ENCODE assay signal across 15 cellular contexts in the genomic region with DNA sequence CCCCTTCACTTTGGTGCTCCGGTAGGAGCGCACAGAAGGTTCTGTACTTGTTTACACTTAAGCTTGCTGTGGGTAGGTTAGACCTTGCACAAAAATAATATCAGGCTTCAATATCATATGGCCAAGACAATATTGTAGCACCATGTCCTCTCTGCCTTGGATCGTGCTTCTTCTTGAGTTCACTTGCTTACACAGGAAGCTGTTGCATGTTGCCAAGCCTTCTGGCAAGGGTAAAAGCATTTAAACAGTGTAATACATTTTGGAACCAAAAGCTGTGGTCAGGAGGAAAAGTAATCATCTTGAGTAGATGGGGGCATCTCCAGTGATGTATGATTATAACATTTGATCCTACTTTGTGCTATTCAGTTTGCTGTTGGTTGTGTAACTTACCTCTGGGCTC.
"Had no signal": no experiment of that assay in that cellular context is flagged by ENCODE, and none has a peak within 500 bp of the region (broad histone marks: within the 10 kb centered on the region; RNA-seq: fewer than 3 reads in every experiment).

No MANE protein-coding gene starts in this region.

- H3K4me3 ChIP-seq: cardiac muscle cell, thyroid gland had no signal

- H3K4me1 ChIP-seq: thyroid gland had no signal

- H3K27ac Mint-ChIP-seq: activated CD4-positive, alpha-beta memory T cell treated with anti-CD3 and anti-CD28 coated beads for 36 hours; activated naive CD8-positive, alpha-beta T cell treated with anti-CD3 and anti-CD28 coated beads, Interleukin-2, amount 10 ng/mL, durations not matched to agents 7 days and 5 days; immature natural killer cell; natural killer cell; stimulated activated naive CD8-positive, alpha-beta T cell treated with anti-CD3 and anti-CD28 coated beads, Interleukin-15, Interleukin-2, amounts not matched to agents 100 ng/mL and 50 ng/mL, for 24 hours; T-cell had no signal

- ATAC-seq: natural killer cell, T-cell had no signal

- DNase-seq: activated CD4-positive, alpha-beta memory T cell treated with anti-CD3 and anti-CD28 coated beads for 36 hours; activated gamma-delta T cell; activated naive CD8-positive, alpha-beta T cell treated with anti-CD3 and anti-CD28 coated beads, Interleukin-2, amount 10 ng/mL, durations not matched to agents 7 days and 5 days; activated T-cell treated with anti-CD3 and anti-CD28 coated beads, Interleukin-2, amount 50 U/mL, for 48 hours; anterior cingulate cortex; immature natural killer cell; natural killer cell; nucleus accumbens; stimulated activated CD4-positive, alpha-beta T cell treated with anti-CD3 and anti-CD28 coated beads, Interleukin-4, amount 100 ng/mL, for 24 hours; T-cell; T1000; thyroid gland had no signal

- H3K9me3 Mint-ChIP-seq: activated CD4-positive, alpha-beta memory T cell treated with anti-CD3 and anti-CD28 coated beads for 36 hours; activated naive CD8-positive, alpha-beta T cell treated with anti-CD3 and anti-CD28 coated beads, Interleukin-2, amount 10 ng/mL, durations not matched to agents 7 days and 5 days; stimulated activated naive CD8-positive, alpha-beta T cell treated with anti-CD3 and anti-CD28 coated beads, Interleukin-15, Interleukin-2, amounts not matched to agents 100 ng/mL and 50 ng/mL, for 24 hours; T-cell had no signal

- H3K27me3 ChIP-seq: cardiac muscle cell, thyroid gland had no signal

- H3K4me3 Mint-ChIP-seq: activated CD4-positive, alpha-beta memory T cell treated with anti-CD3 and anti-CD28 coated beads for 36 hours; activated naive CD8-positive, alpha-beta T cell treated with anti-CD3 and anti-CD28 coated beads, Interleukin-2, amount 10 ng/mL, durations not matched to agents 7 days and 5 days; immature natural killer cell; natural killer cell; stimulated activated naive CD8-positive, alpha-beta T cell treated with anti-CD3 and anti-CD28 coated beads, Interleukin-15, Interleukin-2, amounts not matched to agents 100 ng/mL and 50 ng/mL, for 24 hours; T-cell had no signal

- H3K27ac ChIP-seq: cardiac muscle cell, thyroid gland, VCaP had no signal

- H3K36me3 ChIP-seq: thyroid gland had no signal

- H3K36me3 Mint-ChIP-seq: activated CD4-positive, alpha-beta memory T cell treated with anti-CD3 and anti-CD28 coated beads for 36 hours; activated naive CD8-positive, alpha-beta T cell treated with anti-CD3 and anti-CD28 coated beads, Interleukin-2, amount 10 ng/mL, durations not matched to agents 7 days and 5 days; immature natural killer cell; natural killer cell; T-cell had no signal

- H3K9me3 ChIP-seq: thyroid gland had no signal

- H3K4me1 Mint-ChIP-seq: activated naive CD8-positive, alpha-beta T cell treated with anti-CD3 and anti-CD28 coated beads, Interleukin-2, amount 10 ng/mL, durations not matched to agents 7 days and 5 days; immature natural killer cell; natural killer cell; T-cell had no signal
